ENCODE assay signal across 26 cellular contexts in genomic region chr4:6389426-6389825, GRCh38.
"Had no signal": no experiment of that assay in that cellular context is flagged by ENCODE, and none has a peak within 500 bp of the region (broad histone marks: within the 10 kb centered on the region; RNA-seq: fewer than 3 reads in every experiment).

No MANE protein-coding gene starts in this region.

- H3K4me1 ChIP-seq: adrenal gland, ascending aorta, breast epithelium, colonic mucosa had no signal

- H3K27me3 ChIP-seq: adrenal gland, ascending aorta, breast epithelium, cardiac muscle cell, colonic mucosa had no signal

- H3K9me3 ChIP-seq: adrenal gland, ascending aorta, breast epithelium, colonic mucosa had no signal

- DNase-seq: activated CD4-positive, alpha-beta memory T cell treated with anti-CD3 and anti-CD28 coated beads for 36 hours; activated CD4-positive, alpha-beta T cell treated with anti-CD3 and anti-CD28 coated beads for 36 hours; activated CD4-positive, alpha-beta T cell treated with anti-CD3 and anti-CD28 coated beads, Interleukin-2, amount 10 ng/mL, durations not matched to agents 24 days and 14 days; activated CD4-positive, CD25-positive, alpha-beta regulatory T cell; activated CD4-positive, CD25-positive, alpha-beta regulatory T cell treated with anti-CD3 and anti-CD28 coated beads, Interleukin-2, amount 50 U/mL, for 72 hours; activated CD8-positive, alpha-beta memory T cell treated with anti-CD3 and anti-CD28 coated beads, Interleukin-2, amount 10 ng/mL, durations not matched to agents 7 days and 5 days; activated CD8-positive, alpha-beta memory T cell treated with anti-CD3 and anti-CD28 coated beads, Interleukin-2, amount 50 U/mL, for 4 hours; activated CD8-positive, alpha-beta T cell treated with anti-CD3 and anti-CD28 coated beads, Interleukin-2, amount 10 ng/mL, durations not matched to agents 7 days and 5 days; activated effector memory CD4-positive, alpha-beta T cell treated with anti-CD3 and anti-CD28 coated beads, Interleukin-2, amount 50 U/mL, for 16 hours; activated naive CD4-positive, alpha-beta T cell treated with anti-CD3 and anti-CD28 coated beads for 36 hours; activated naive CD8-positive, alpha-beta T cell treated with anti-CD3 and anti-CD28 coated beads for 36 hours; activated naive CD8-positive, alpha-beta T cell treated with anti-CD3 and anti-CD28 coated beads, Interleukin-2, amount 50 U/mL, for 24 hours; activated T-cell treated with anti-CD3 and anti-CD28 coated beads, Interleukin-2, amount 50 U/mL, for 1 hour; activated T-cell treated with anti-CD3 and anti-CD28 coated beads, Interleukin-2, amount 50 U/mL, for 48 hours; adrenal gland; cerebellar nuclear complex; colonic mucosa; effector memory CD4-positive, alpha-beta T cell; endodermal cell; foreskin fibroblast; T-helper 2 cell had no signal

- H3K36me3 ChIP-seq: adrenal gland, ascending aorta, breast epithelium, cardiac muscle cell, colonic mucosa had no signal

- FAIRE-seq: frontal cortex had no signal

- H3K27ac ChIP-seq: adrenal gland, ascending aorta, breast epithelium, cardiac muscle cell, colonic mucosa had no signal

- H3K4me3 ChIP-seq: adrenal gland, ascending aorta, breast epithelium, cardiac muscle cell, colonic mucosa had no signal

- ATAC-seq: activated CD4-positive, alpha-beta T cell treated with anti-CD3 and anti-CD28 coated beads for 36 hours; activated CD8-positive, alpha-beta memory T cell treated with anti-CD3 and anti-CD28 coated beads, Interleukin-2, amount 10 ng/mL, durations not matched to agents 7 days and 5 days; activated CD8-positive, alpha-beta T cell treated with anti-CD3 and anti-CD28 coated beads, Interleukin-2, amount 10 ng/mL, durations not matched to agents 7 days and 5 days; activated naive CD8-positive, alpha-beta T cell treated with anti-CD3 and anti-CD28 coated beads, Interleukin-2, amount 50 U/mL, for 24 hours; esophagus mucosa had no signal
